11 cellular contexts compared by ENCODE assay signal in the genomic region with DNA sequence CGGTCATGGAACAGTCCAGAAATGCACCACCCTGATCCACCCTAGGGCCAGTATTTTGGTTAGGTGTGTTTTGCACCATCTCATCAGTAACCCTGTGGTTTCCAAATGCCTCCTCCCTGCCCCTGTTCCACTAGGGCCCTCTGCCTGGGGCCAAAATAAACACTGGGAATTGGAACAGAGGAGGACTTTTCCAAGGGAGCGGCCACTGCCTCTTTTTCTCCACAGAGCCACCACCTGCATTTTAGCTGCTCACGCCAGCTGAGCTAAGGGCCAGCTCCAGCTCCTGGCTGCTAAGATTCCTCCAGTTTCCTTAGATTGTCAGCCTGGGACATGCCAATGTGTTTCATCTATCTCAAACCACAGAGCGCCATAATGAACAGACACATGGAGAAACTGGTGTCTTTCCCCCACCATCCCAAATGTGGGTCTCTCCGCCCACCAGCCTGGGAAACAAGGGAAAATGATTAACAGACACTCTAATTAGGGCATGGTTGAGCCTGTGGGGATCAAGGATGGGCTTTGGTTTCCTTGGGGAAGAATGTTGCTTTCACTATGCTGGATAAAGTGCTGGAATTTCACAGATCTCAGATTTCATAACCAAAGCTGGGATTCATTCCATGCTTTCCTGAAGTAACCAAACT. TPM values are rescaled to one million over a fixed set of nuclear protein-coding genes. Genes with fewer than 3 reads are reported as not detected.
DNase-seq lines count a peak whose midpoint lies in the region; ATAC-seq and TF ChIP-seq lines count a peak whose summit lies in the region.
"Had no signal": no experiment of that assay in that cellular context is flagged by ENCODE, and none has a peak within 500 bp of the region (broad histone marks: within the 10 kb centered on the region; RNA-seq: fewer than 3 reads in every experiment).

No MANE protein-coding gene starts in this region.

- peak overlapping the region; percentile 37 for H3K27ac ChIP-seq in thymus (ENCODE audit: low read depth)
- H3K27ac ChIP-seq in prostate gland, result no peak overlapping the region

- ATAC-seq in GM19452 (IDR thresholded peaks at IDR 0.05; ENCODE audit: unreplicated experiment), result no peak
- ATAC-seq in GM18517 (IDR thresholded peaks at IDR 0.05; ENCODE audit: unreplicated experiment), result no peak

- H3K27me3 ChIP-seq in thymus (ENCODE audit: control insufficient read depth, insufficient read depth), result no peaks in the 10 kb centered on the region
- H3K27me3 ChIP-seq in prostate gland (replicated peaks; ENCODE audit: insufficient read depth), result no peaks in the 10 kb centered on the region
- H3K27me3 ChIP-seq: uterus had no signal

- WGBS in thymus, result 93% methylated on average over 5 of the region's 5 CpGs
- 76% methylated on average over 5 of the region's 5 CpGs for WGBS in prostate gland

- H3K9me3 ChIP-seq in thymus (ENCODE audit: control insufficient read depth) (peaks cover 2% of the 10 kb centered on the region), prostate gland (no peaks in the 10 kb centered on the region)
- H3K9me3 ChIP-seq: HAP-1, uterus had no signal

- intact Hi-C loops in prostate gland (cut with DNase I), result loop anchor here (10.0 kb wide), 1 partner anchor 59 kb away; no protein-coding TSS in a partner anchor

- TF ChIP-seq CTCF in prostate gland (IDR thresholded peaks at IDR 0.05), result no peak

- H3K4me1 ChIP-seq in thymus (ENCODE audit: control insufficient read depth, insufficient read depth, low read length), result no peaks in the 10 kb centered on the region
- H3K4me1 ChIP-seq in prostate gland (replicated peaks), result no peaks in the 10 kb centered on the region
- H3K4me1 ChIP-seq: HAP-1 had no signal

- H3K4me3 ChIP-seq in thymus (ENCODE audit: low read length) (no peak overlapping the region), prostate gland (no peak overlapping the region)
- H3K4me3 ChIP-seq: HAP-1, uterus had no signal

- no peaks in the 10 kb centered on the region for H3K36me3 ChIP-seq in thymus (ENCODE audit: control insufficient read depth, insufficient read depth)
- H3K36me3 ChIP-seq in prostate gland, result no peaks in the 10 kb centered on the region
- H3K36me3 ChIP-seq: HAP-1, uterus had no signal

- no peak for TF ChIP-seq POLR2A in prostate gland (IDR thresholded peaks at IDR 0.05)

- DNase-seq in M059J (ENCODE audit: low read depth) (peak; percentile 24), dedifferentiated amniotic fluid mesenchymal stem cell (ENCODE audit: extremely low spot score) (peak; percentile 56), left kidney (ENCODE audit: low read depth, low spot score) (peak; percentile 63), prostate gland (ENCODE audit: low spot score) (no peak)
- DNase-seq: activated CD8-positive, alpha-beta memory T cell treated with anti-CD3 and anti-CD28 coated beads, Interleukin-2, amount 50 U/mL, for 48 hours; NCI-H1048; uterus had no signal

RNA-seq across cellular contexts. Expression of a gene that starts 52.2 kb away (rescaled TPM):
- total RNA-seq in M059J (2014; rRNA removed; shearing (Covaris generic)), result 7.0 and 8.4 TPM in 2 replicates
- polyA plus RNA-seq in thymus, result 13.7 TPM
- 10 to 100 TPM; 16.6 to 24.5 TPM for total RNA-seq in prostate gland
